In the genomic region with DNA sequence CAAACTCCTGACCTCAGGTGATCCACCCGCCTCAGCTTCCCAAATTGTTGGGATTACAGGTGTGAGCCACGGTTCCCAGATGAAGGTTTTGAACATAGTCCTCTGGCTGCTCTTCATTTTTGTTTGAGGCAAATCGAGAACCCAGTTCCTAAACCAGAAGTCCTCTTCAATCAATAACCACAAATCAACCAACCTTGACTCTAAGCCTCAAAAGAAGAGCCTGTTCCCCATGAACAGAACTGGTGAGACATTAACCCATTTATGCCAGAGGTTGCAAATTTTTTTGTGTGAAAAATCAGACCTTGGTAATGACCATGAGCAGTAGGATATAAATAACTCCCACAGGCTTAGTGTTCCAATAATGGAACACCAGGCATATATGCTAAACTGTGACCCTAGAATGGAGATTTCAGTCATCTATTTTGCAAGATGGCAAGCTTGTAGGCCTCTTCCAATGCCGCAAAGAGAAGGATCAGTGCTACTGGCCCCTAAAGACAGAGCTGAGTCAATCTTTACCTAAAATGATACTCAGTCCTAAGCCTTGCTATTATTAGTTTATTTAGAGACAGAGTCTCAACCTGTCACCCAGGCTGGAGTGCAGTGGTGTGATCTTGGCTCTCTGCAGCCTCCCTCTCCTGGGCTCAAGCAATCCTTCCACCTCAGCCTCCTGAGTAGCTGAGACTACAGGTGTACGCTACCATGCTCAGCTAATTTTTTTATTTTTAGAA, we compare ENCODE assay signal across 23 cellular contexts. TPM values are rescaled to one million over a fixed set of nuclear protein-coding genes. Genes with fewer than 3 reads are reported as not detected.
"Had no signal": no experiment of that assay in that cellular context is flagged by ENCODE, and none has a peak within 500 bp of the region (broad histone marks: within the 10 kb centered on the region; RNA-seq: fewer than 3 reads in every experiment).

No MANE protein-coding gene starts in this region.

- H3K4me2 ChIP-seq: hepatocyte had no signal

- H3K4me1 ChIP-seq: gastrocnemius medialis, psoas muscle, upper lobe of left lung had no signal

- H3K79me2 ChIP-seq: hepatocyte had no signal

- FAIRE-seq: kidney, TTC549 had no signal

- H3K27me3 ChIP-seq: brain microvascular endothelial cell, gastrocnemius medialis, hepatocyte, upper lobe of left lung had no signal

- H3K9me3 ChIP-seq: gastrocnemius medialis, psoas muscle, upper lobe of left lung had no signal

- DNase-seq: activated CD4-positive, alpha-beta T cell treated with anti-CD3 and anti-CD28 coated beads, Interleukin-2, amount 50 U/mL, for 1 hour; activated CD4-positive, CD25-positive, alpha-beta regulatory T cell; activated effector memory CD4-positive, alpha-beta T cell treated with anti-CD3 and anti-CD28 coated beads, Interleukin-2, amount 50 U/mL, for 16 hours; activated naive CD8-positive, alpha-beta T cell treated with anti-CD3 and anti-CD28 coated beads for 36 hours; activated T-cell treated with anti-CD3 and anti-CD28 coated beads, Interleukin-2, amount 50 U/mL, for 1 hour; brain microvascular endothelial cell; effector memory CD8-positive, alpha-beta T cell; gastrocnemius medialis; kidney; left ventricle myocardium superior; mesenchymal stem cell; nephron progenitor cell; psoas muscle; stimulated activated CD4-positive, alpha-beta T cell treated with anti-CD3 and anti-CD28 coated beads, Interleukin-2, amount 100 ng/mL, for 24 hours; stimulated activated naive CD4-positive, alpha-beta T cell treated with Interleukin-2 at 50 U/mL for 16 hours; upper lobe of left lung had no signal

- H3K27ac ChIP-seq: brain microvascular endothelial cell, epithelial cell of prostate, gastrocnemius medialis, hepatocyte, psoas muscle, upper lobe of left lung had no signal

- H3K36me3 ChIP-seq: brain microvascular endothelial cell, gastrocnemius medialis, upper lobe of left lung had no signal

- H3K4me3 ChIP-seq: gastrocnemius medialis, hepatocyte, psoas muscle, upper lobe of left lung had no signal

- H2AFZ ChIP-seq: hepatocyte had no signal

- ATAC-seq: effector memory CD8-positive, alpha-beta T cell; gastrocnemius medialis; left ventricle myocardium superior; psoas muscle; sciatic nerve had no signal

RNA-seq across cellular contexts. Expression of a gene that starts 15.9 kb away (rescaled TPM):
- total RNA-seq: activated CD8-positive, alpha-beta memory T cell treated with anti-CD3 and anti-CD28 coated beads for 36 hours; activated naive CD8-positive, alpha-beta T cell treated with anti-CD3 and anti-CD28 coated beads for 36 hours; gastrocnemius medialis; kidney; left ventricle myocardium superior; omental fat pad; psoas muscle; sciatic nerve; temporal lobe had no signal
- polyA plus RNA-seq: psoas muscle had no signal
